8 cellular contexts compared by ENCODE assay signal in the genomic region with DNA sequence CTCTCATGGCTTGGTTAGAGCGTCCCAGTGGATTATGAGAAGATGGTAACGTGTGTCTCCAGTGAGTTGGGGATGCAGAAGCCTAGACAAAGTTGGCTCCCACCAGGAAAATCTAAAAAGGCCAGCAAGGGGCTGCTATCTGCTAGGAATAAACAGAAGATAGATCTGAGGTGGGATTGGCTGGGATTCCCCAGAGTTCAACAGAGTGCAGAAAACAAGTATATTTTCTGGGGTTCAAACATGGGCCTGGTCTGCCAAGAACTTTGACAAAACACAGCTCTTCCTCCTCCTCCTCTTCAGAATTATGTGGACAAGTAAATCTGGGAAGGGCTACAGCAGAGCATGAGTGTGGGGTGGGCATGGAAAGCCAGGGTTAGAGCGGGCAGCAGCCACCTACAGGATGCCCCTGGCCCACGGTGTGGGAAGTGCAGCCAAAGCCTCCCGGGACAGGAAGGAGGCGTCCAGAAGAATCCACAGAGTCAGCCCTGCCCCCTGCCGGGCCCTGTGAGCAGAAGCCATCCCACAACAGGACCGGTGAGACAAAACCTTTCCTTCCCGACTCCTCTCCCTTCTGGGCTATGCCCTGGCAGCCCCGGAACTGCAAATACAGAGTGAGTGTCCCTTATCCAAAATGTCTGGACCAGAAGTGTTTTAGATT.
DNase-seq lines count a peak whose midpoint lies in the region; ATAC-seq and TF ChIP-seq lines count a peak whose summit lies in the region.

No MANE protein-coding gene starts in this region.

- BruUV-seq in PC-3 (replicated peaks; lab: Mats Ljungman, UMichigan) = no TSS peak

- H3K27me3 ChIP-seq in PC-3 (ENCODE audit: low read length) (peaks cover 25% of the 10 kb centered on the region), dorsolateral prefrontal cortex (peaks cover 0 to 6% (median 0%) of the 10 kb centered on the region in 45 donors)

- DNase-seq in PC-3 = peak; percentile 45
- peak in 7 of 10 donors; percentile 16 to 62 (median 40) for DNase-seq in dorsolateral prefrontal cortex
- peak in 1 of 3 donors; percentile 48 for DNase-seq in mucosa of descending colon
- DNase-seq in kidney glomerular epithelial cell (lab: John Stamatoyannopoulos, UW) = no peak
- DNase-seq in LoVo (ENCODE audit: low spot score) = no peak
- DNase-seq in activated gamma-delta T cell treated with Interleukin-2 at 50 U/mL for 16 hours = no peak

- no peak overlapping the region for H2AFZ ChIP-seq in PC-3 (ENCODE audit: low read length)

- no peaks in the 10 kb centered on the region for H4K20me1 ChIP-seq in PC-3 (ENCODE audit: low read length)

- H3K27ac ChIP-seq in PC-3 (ENCODE audit: low read length) (no peak overlapping the region), dorsolateral prefrontal cortex (peak overlapping the region in 4 of 59 donors; percentile 10 to 87 (median 32))

- H3K4me3 ChIP-seq in PC-3 (ENCODE audit: low read length) (no peak overlapping the region), dorsolateral prefrontal cortex (no peak overlapping the region), mucosa of descending colon (no peak overlapping the region)

- no peaks in the 10 kb centered on the region for H3K9me2 ChIP-seq in PC-3 (replicated peaks; ENCODE audit: low read length)

- CTCF ChIA-PET in PC-3 (lab: Charles Lee) = no interaction called here

- no peaks in the 10 kb centered on the region for H3F3A ChIP-seq in PC-3 (ENCODE audit: low read length, unreplicated experiment)

- H3K9me3 ChIP-seq in PC-3 (ENCODE audit: low read length) = no peaks in the 10 kb centered on the region
- no peaks in the 10 kb centered on the region for H3K9me3 ChIP-seq in mucosa of descending colon

- H3K79me2 ChIP-seq in PC-3 (ENCODE audit: low read length) = no peaks in the 10 kb centered on the region

- H3K4me2 ChIP-seq in PC-3 (ENCODE audit: low read length) = no peak overlapping the region

- peaks cover 6% of the 10 kb centered on the region for H3K4me1 ChIP-seq in PC-3 (ENCODE audit: insufficient read depth, low read length)
- H3K4me1 ChIP-seq in mucosa of descending colon (ENCODE audit: low read depth) = no peaks in the 10 kb centered on the region

- intact Hi-C loops in PC-3 (cut with micrococcal nuclease) = no loop called here
- intact Hi-C loops in dorsolateral prefrontal cortex (cut with DNase I) = loop anchor here in 1 of 2 donors (5.0 kb wide), 1 partner anchor 95 kb away; a partner anchor contains a TSS
- intact Hi-C loops in mucosa of descending colon (cut with DNase I, micrococcal nuclease) = no loop called here

- POLR2A ChIA-PET in PC-3 (lab: Charles Lee; ENCODE audit: unreplicated experiment) = no interaction called here

- TF ChIP-seq CTCF in PC-3 (conservative IDR thresholded peaks at IDR 0.05; ENCODE audit: low read depth, low read length) (peak; percentile 47; the same call in 1 of the 2 replicates), dorsolateral prefrontal cortex (IDR thresholded peaks at IDR 0.05 in 54 of 56, conservative IDR thresholded peaks at IDR 0.05 in 2 of 56; ENCODE audit: low read depth in 1 of 56, partially characterized antibody in 56 of 56) (peak in 48 of 56 donors; percentile 9 to 65 (median 39)), mucosa of descending colon (IDR thresholded peaks at IDR 0.05) (no peak)

- ATAC-seq in GM18861 (IDR thresholded peaks at IDR 0.05; ENCODE audit: unreplicated experiment) (peak; percentile 37), PC-3 (peak; percentile 75), mucosa of descending colon (peak; percentile 68), HG03159 (IDR thresholded peaks at IDR 0.05; ENCODE audit: unreplicated experiment) (no peak)

- H3K36me3 ChIP-seq in PC-3 (ENCODE audit: low read depth, low read length) (no peaks in the 10 kb centered on the region), mucosa of descending colon (ENCODE audit: low read depth) (no peaks in the 10 kb centered on the region)

- no peak overlapping the region for H3K9ac ChIP-seq in PC-3 (ENCODE audit: low read length)

Comparison
In these comparisons a context has a peak if more than half of its experiments do, and no peak if none do; other contexts are left out.
1. DNase-seq: peak in PC-3 (single experiment) and dorsolateral prefrontal cortex (7 of 10); none in kidney glomerular epithelial cell (single experiment), LoVo (single experiment) and activated gamma-delta T cell treated with Interleukin-2 at 50 U/mL for 16 hours (single experiment).